ENCODE assay signal across 8 cellular contexts in genomic region chr5:112977440-112977861, GRCh38. TPM values are rescaled to one million over a fixed set of nuclear protein-coding genes. Genes with fewer than 3 reads are reported as not detected.
DNase-seq lines count a peak whose midpoint lies in the region; ATAC-seq and TF ChIP-seq lines count a peak whose summit lies in the region.

No MANE protein-coding gene starts in this region.

- peak overlapping the region; percentile 87 to 95 for H3K27ac Mint-ChIP-seq in natural killer cell treated with Interleukin-12 subunit alpha and Interleukin-12 subunit beta and Interleukin-15 and Interleukin-18, amount 100 ng/mL, for 72 hours

- no peaks in the 10 kb centered on the region for H3K27me3 Mint-ChIP-seq in natural killer cell treated with Interleukin-12 subunit alpha and Interleukin-12 subunit beta and Interleukin-15 and Interleukin-18, amount 100 ng/mL, for 72 hours

- H4K20me1 ChIP-seq in OCI-LY7 (ENCODE audit: insufficient read depth, low read length): peaks cover 15% of the 10 kb centered on the region

- peak overlapping the region; percentile 73 for H3K27ac ChIP-seq in OCI-LY7 (ENCODE audit: low read depth, low read length, poor library complexity, severe bottlenecking)
- H3K27ac ChIP-seq in ectodermal cell (ENCODE audit: insufficient read depth, low read depth, low read length, poor library complexity, severe bottlenecking): peak overlapping the region; percentile 74

- H3K36me3 ChIP-seq in OCI-LY7 (ENCODE audit: insufficient read depth, low read length) (peaks cover 36% of the 10 kb centered on the region), ectodermal cell (ENCODE audit: control insufficient read depth, insufficient read depth, low read length) (no peaks in the 10 kb centered on the region)

- intact Hi-C loops in OCI-LY7 (cut with micrococcal nuclease; ENCODE audit: unreplicated experiment): loop anchor here (2.0 to 5.0 kb wide), 2 partner anchors 117 to 545 kb away; partner anchors contain the start of gene SRP19

- H3K9me3 ChIP-seq in OCI-LY7 (ENCODE audit: low read length) (no peaks in the 10 kb centered on the region), ectodermal cell (ENCODE audit: control insufficient read depth, low read length) (no peaks in the 10 kb centered on the region)

- BruUV-seq in OCI-LY7 (replicated peaks; lab: Mats Ljungman, UMichigan): TSS peak; percentile 73

- WGBS in ectodermal cell, 2 experiments: 1 to 2% methylated on average over 15 to 16 of the region's 16 CpGs

- H3K79me2 ChIP-seq in OCI-LY7 (ENCODE audit: insufficient read depth, low read depth, low read length): peaks cover 56% of the 10 kb centered on the region

- peak overlapping the region; percentile 40; the same call in 1 of the 2 replicates for H2AFZ ChIP-seq in OCI-LY7 (ENCODE audit: low read length)

- H3K4me1 Mint-ChIP-seq in natural killer cell treated with Interleukin-12 subunit alpha and Interleukin-12 subunit beta and Interleukin-15 and Interleukin-18, amount 100 ng/mL, for 72 hours (ENCODE audit: low read depth in 2 of 2): peaks cover 35 to 53% of the 10 kb centered on the region in 2 donors

- DNase-seq in GM12865 (ENCODE audit: low read depth) (no peak), OCI-LY7 (ENCODE audit: low spot score) (peak; percentile 22), foreskin melanocyte (no peak), SKM-1 treated with dmso at 0.1 percent for 144 hours (lab: John Stamatoyannopoulos, UW; ENCODE audit: unreplicated experiment) (no peak)
- no peak for DNase-seq in natural killer cell treated with Interleukin-12 subunit alpha and Interleukin-12 subunit beta and Interleukin-15 and Interleukin-18, amount 100 ng/mL, for 72 hours (ENCODE audit: low spot score)

- TF ChIP-seq CTCF in GM12865 (IDR thresholded peaks at IDR 0.05; ENCODE audit: insufficient read depth, low read depth, low read length, missing control alignments): no peak
- TF ChIP-seq CTCF in OCI-LY7 (conservative IDR thresholded peaks at IDR 0.05; ENCODE audit: low read length): no peak

- H3K27me3 ChIP-seq in ectodermal cell (ENCODE audit: control insufficient read depth, insufficient read depth, low read length, poor library complexity, severe bottlenecking): no peaks in the 10 kb centered on the region

- H3K4me3 Mint-ChIP-seq in natural killer cell treated with Interleukin-12 subunit alpha and Interleukin-12 subunit beta and Interleukin-15 and Interleukin-18, amount 100 ng/mL, for 72 hours: peak overlapping the region; percentile 96

- no peak for ATAC-seq in natural killer cell treated with Interleukin-12 subunit alpha and Interleukin-12 subunit beta and Interleukin-15 and Interleukin-18, amount 100 ng/mL, for 72 hours
- ATAC-seq in GM18907 (IDR thresholded peaks at IDR 0.05; ENCODE audit: unreplicated experiment) (no peak), HG02798 (IDR thresholded peaks at IDR 0.05; ENCODE audit: poor library complexity, unreplicated experiment) (no peak)

- POLR2A ChIA-PET in OCI-LY7 (lab: Charles Lee): no interaction called here

- H3K4me3 ChIP-seq in GM12865 (ENCODE audit: low read depth, low read length): peak overlapping the region; percentile 93
- peak overlapping the region; percentile 92 for H3K4me3 ChIP-seq in OCI-LY7 (ENCODE audit: low read depth, low read length, poor library complexity, severe bottlenecking)
- H3K4me3 ChIP-seq in ectodermal cell (ENCODE audit: insufficient read depth, low read depth, low read length): peak overlapping the region; percentile 70

- H3K36me3 Mint-ChIP-seq in natural killer cell treated with Interleukin-12 subunit alpha and Interleukin-12 subunit beta and Interleukin-15 and Interleukin-18, amount 100 ng/mL, for 72 hours: peaks cover 6% of the 10 kb centered on the region

- H3K4me2 ChIP-seq in OCI-LY7 (ENCODE audit: low read length): peak overlapping the region; percentile 92

- no peaks in the 10 kb centered on the region for H3K9me3 Mint-ChIP-seq in natural killer cell treated with Interleukin-12 subunit alpha and Interleukin-12 subunit beta and Interleukin-15 and Interleukin-18, amount 100 ng/mL, for 72 hours

- H3K4me1 ChIP-seq in OCI-LY7 (ENCODE audit: insufficient read depth, low read length, poor library complexity, severe bottlenecking) (peaks cover 36% of the 10 kb centered on the region), ectodermal cell (ENCODE audit: control insufficient read depth, insufficient read depth, low read length) (no peaks in the 10 kb centered on the region)

- no peaks in the 10 kb centered on the region for H3K9me2 ChIP-seq in OCI-LY7 (ENCODE audit: insufficient read depth, low read length)

- CTCF ChIA-PET in OCI-LY7 (lab: Charles Lee; ENCODE audit: unreplicated experiment): no interaction called here

RNA-seq across cellular contexts. Expression of gene DCP2, which starts 0.9 kb away (rescaled TPM):
- total RNA-seq in OCI-LY7 (2014; rRNA removed; shearing (Covaris generic)): 69.3 and 81.3 TPM in 2 replicates
- total RNA-seq in OCI-LY7 (2022): 139 and 158 TPM in 2 replicates
- polyA plus RNA-seq in ectodermal cell (2013, experiment 1 of 4): 66.9 TPM
- 65.5 TPM for polyA plus RNA-seq in ectodermal cell (2013, experiment 2 of 4)
- polyA plus RNA-seq in ectodermal cell (2013, experiment 3 of 4): 32.2 TPM
- polyA plus RNA-seq in ectodermal cell (2013, experiment 4 of 4): 44.1 TPM
- 10 to 100 TPM; 76.9 to 95.1 TPM for total RNA-seq in natural killer cell treated with Interleukin-12 subunit alpha and Interleukin-12 subunit beta and Interleukin-15 and Interleukin-18, amount 100 ng/mL, for 72 hours

RNA-seq across cellular contexts. Expression of gene REEP5, which starts 55.4 kb away (rescaled TPM):
- total RNA-seq in OCI-LY7 (2014; rRNA removed; shearing (Covaris generic)): 20.9 and 25.5 TPM in 2 replicates
- total RNA-seq in OCI-LY7 (2022): 29.5 and 32.0 TPM in 2 replicates
- polyA plus RNA-seq in ectodermal cell (2013, experiment 1 of 4): 30.4 TPM
- 31.1 TPM for polyA plus RNA-seq in ectodermal cell (2013, experiment 2 of 4)
- 29.0 TPM for polyA plus RNA-seq in ectodermal cell (2013, experiment 3 of 4)
- polyA plus RNA-seq in ectodermal cell (2013, experiment 4 of 4): 29.0 TPM
- 100 to 1,000 TPM; 102 to 113 TPM for total RNA-seq in natural killer cell treated with Interleukin-12 subunit alpha and Interleukin-12 subunit beta and Interleukin-15 and Interleukin-18, amount 100 ng/mL, for 72 hours
